8 cellular contexts compared by ENCODE assay signal in the genomic region with DNA sequence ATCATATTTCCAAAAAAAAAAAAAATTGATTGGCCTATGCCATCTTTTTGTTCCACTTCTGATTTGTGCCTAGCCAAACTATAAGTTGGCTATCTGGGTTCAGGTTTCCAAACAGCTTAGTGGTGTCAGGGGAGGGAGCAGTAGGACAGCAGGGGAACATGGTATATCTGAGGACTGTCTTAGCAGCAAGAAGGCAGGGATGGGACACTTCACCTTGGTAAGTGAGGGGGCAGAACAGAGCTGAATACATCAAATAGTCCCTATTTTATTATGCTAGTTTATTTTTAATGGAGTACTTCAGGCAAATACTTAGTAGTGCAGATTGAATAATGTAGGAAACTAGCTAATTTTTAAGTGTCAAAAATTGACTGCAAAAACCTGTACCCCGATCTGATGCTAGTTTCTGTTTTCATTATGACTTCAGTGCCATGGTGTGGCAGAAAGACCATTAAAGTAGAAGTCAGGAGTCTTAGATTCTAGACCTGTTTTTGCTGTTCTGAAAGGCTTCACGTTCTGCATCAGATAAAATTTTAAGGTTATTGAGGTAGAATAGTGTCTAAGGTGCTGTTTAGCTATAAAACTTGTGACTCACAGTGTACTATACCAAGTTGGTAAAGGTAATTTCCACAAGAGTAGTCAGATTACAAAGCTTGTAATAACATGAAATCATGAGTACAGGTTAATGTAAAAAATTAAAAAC. TPM values are rescaled to one million over a fixed set of nuclear protein-coding genes. Genes with fewer than 3 reads are reported as not detected.
DNase-seq lines count a peak whose midpoint lies in the region; ATAC-seq, FAIRE-seq and TF ChIP-seq lines count a peak whose summit lies in the region.

No MANE protein-coding gene starts in this region.

- no peak overlapping the region for H3K9ac ChIP-seq in PC-3 (ENCODE audit: low read length)
- H3K9ac ChIP-seq in mesenchymal stem cell (ENCODE audit: low read length): peak overlapping the region; percentile 84

- H4K91ac ChIP-seq in mesenchymal stem cell (ENCODE audit: low read length): no peak overlapping the region

- no peaks in the 10 kb centered on the region for H3K9me3 Mint-ChIP-seq in Caco-2 (ENCODE audit: unreplicated experiment)

- TSS peak; percentile 67 for BruUV-seq in PC-3 (replicated peaks; lab: Mats Ljungman, UMichigan)
- BruUV-seq in Caco-2 (replicated peaks; lab: Mats Ljungman, UMichigan): no TSS peak

- H3K14ac ChIP-seq in mesenchymal stem cell (ENCODE audit: low read length in 2 of 2): no peak overlapping the region

- peaks cover 46% of the 10 kb centered on the region for H3K79me2 ChIP-seq in PC-3 (ENCODE audit: low read length)

- no peaks in the 10 kb centered on the region for H4K20me1 ChIP-seq in PC-3 (ENCODE audit: low read length)

- H3K27me3 Mint-ChIP-seq in Caco-2 (ENCODE audit: insufficient read depth, unreplicated experiment): no peaks in the 10 kb centered on the region

- H3K4me1 Mint-ChIP-seq in Caco-2 (ENCODE audit: low read depth, unreplicated experiment): no peaks in the 10 kb centered on the region

- no peak overlapping the region for H2BK120ac ChIP-seq in mesenchymal stem cell (ENCODE audit: low read depth, low read length)

- H3K27me3 ChIP-seq in PC-3 (ENCODE audit: low read length) (no peaks in the 10 kb centered on the region), mesenchymal stem cell (ENCODE audit: control insufficient read depth in 1 of 2, insufficient read depth in 1 of 2, low read length in 2 of 2) (no peaks in the 10 kb centered on the region), Caco-2 (replicated peaks; ENCODE audit: control insufficient read depth, insufficient read depth, low read length) (no peaks in the 10 kb centered on the region)

- H3K36me3 ChIP-seq in PC-3 (ENCODE audit: low read depth, low read length) (no peaks in the 10 kb centered on the region), mesenchymal stem cell (ENCODE audit: control insufficient read depth in 1 of 2, insufficient read depth in 2 of 2, low read depth in 1 of 2, low read length in 2 of 2) (no peaks in the 10 kb centered on the region), Caco-2 (ENCODE audit: control insufficient read depth, insufficient read depth, low read length) (no peaks in the 10 kb centered on the region)

- H3K4me2 ChIP-seq in PC-3 (ENCODE audit: low read length) (peak overlapping the region; percentile 70), mesenchymal stem cell (ENCODE audit: low read length, poor library complexity, severe bottlenecking) (no peak overlapping the region)

- H2AFZ ChIP-seq in PC-3 (ENCODE audit: low read length): no peak overlapping the region
- no peak overlapping the region for H2AFZ ChIP-seq in mesenchymal stem cell (ENCODE audit: low read depth, low read length)

- H3K4ac ChIP-seq in mesenchymal stem cell (ENCODE audit: low read depth in 1 of 2, low read length in 2 of 2): no peak overlapping the region

- no peak overlapping the region for H3K4me3 Mint-ChIP-seq in Caco-2 (ENCODE audit: unreplicated experiment)

- H3K27ac ChIP-seq in PC-3 (ENCODE audit: low read length) (peak overlapping the region; percentile 53), mesenchymal stem cell (ENCODE audit: low read length, poor library complexity, severe bottlenecking) (no peak overlapping the region)

- no peak for TF ChIP-seq CTCF in PC-3 (conservative IDR thresholded peaks at IDR 0.05; ENCODE audit: low read depth, low read length)
- TF ChIP-seq CTCF in Caco-2 (IDR thresholded peaks at IDR 0.05; ENCODE audit: insufficient read depth in 1 of 2, low read depth in 1 of 2, low read length in 1 of 2, severe bottlenecking in 1 of 2, unreplicated experiment in 1 of 2): no peak

- no peaks in the 10 kb centered on the region for H3K9me3 ChIP-seq in PC-3 (ENCODE audit: low read length)
- H3K9me3 ChIP-seq in mesenchymal stem cell (ENCODE audit: control insufficient read depth, low read length): no peaks in the 10 kb centered on the region
- no peaks in the 10 kb centered on the region for H3K9me3 ChIP-seq in Caco-2

- H3K36me3 Mint-ChIP-seq in Caco-2 (ENCODE audit: insufficient read depth, unreplicated experiment): no peaks in the 10 kb centered on the region

- no peak overlapping the region for H3K27ac Mint-ChIP-seq in Caco-2 (ENCODE audit: unreplicated experiment)

- H3K4me1 ChIP-seq in PC-3 (ENCODE audit: insufficient read depth, low read length) (peaks cover 58% of the 10 kb centered on the region), mesenchymal stem cell (ENCODE audit: control insufficient read depth, insufficient read depth, low read depth, low read length) (peaks cover 2% of the 10 kb centered on the region), Caco-2 (no peaks in the 10 kb centered on the region)

- no peak overlapping the region for H2BK5ac ChIP-seq in mesenchymal stem cell (ENCODE audit: low read depth, low read length, poor library complexity, severe bottlenecking)

- no peak overlapping the region for H2BK15ac ChIP-seq in mesenchymal stem cell (ENCODE audit: low read depth, poor library complexity, severe bottlenecking)

- DNase-seq in PC-3 (peak; percentile 83), mesenchymal stem cell (no peak), HT-29 (ENCODE audit: low spot score) (no peak), Caco-2 (no peak), NCI-H82 (lab: John Stamatoyannopoulos, UW) (no peak), H54 (ENCODE audit: insufficient read length, low spot score) (no peak)

- no peak for TF ChIP-seq POLR2A in H54 (IDR thresholded peaks at IDR 0.05; ENCODE audit: low read depth, low read length)

- FAIRE-seq in H54 (lab: Jason Lieb, UNC): no peak

- no peaks in the 10 kb centered on the region for H3K9me2 ChIP-seq in PC-3 (replicated peaks; ENCODE audit: low read length)

- CTCF ChIA-PET in PC-3 (lab: Charles Lee) (no interaction called here), Caco-2 (lab: Charles Lee) (no interaction called here)

- H3K23ac ChIP-seq in mesenchymal stem cell (ENCODE audit: low read length in 2 of 2): no peak overlapping the region

- H3K79me1 ChIP-seq in mesenchymal stem cell (replicated peaks; ENCODE audit: low read length, poor library complexity, severe bottlenecking): peaks cover 17% of the 10 kb centered on the region

- ATAC-seq in GM18867 (IDR thresholded peaks at IDR 0.05; ENCODE audit: unreplicated experiment) (peak; percentile 65), HG02623 (IDR thresholded peaks at IDR 0.05; ENCODE audit: unreplicated experiment) (peak; percentile 45), PC-3 (peak; percentile 80)

- 95% methylated on average over 2 of the region's 2 CpGs for WGBS in mesenchymal stem cell

- H2BK12ac ChIP-seq in mesenchymal stem cell (ENCODE audit: low read length in 2 of 2): no peak overlapping the region

- no peaks in the 10 kb centered on the region for H3F3A ChIP-seq in PC-3 (ENCODE audit: low read length, unreplicated experiment)

- POLR2A ChIA-PET in PC-3 (lab: Charles Lee; ENCODE audit: unreplicated experiment) (interaction anchor here (0.5 to 0.6 kb wide), 4 partner anchors 9 to 38 kb away, joined by 3 to 4 read pairs (median 4); no protein-coding TSS in a partner anchor), Caco-2 (lab: Charles Lee) (no interaction called here)

- no peak overlapping the region for H2AK5ac ChIP-seq in mesenchymal stem cell (ENCODE audit: low read length, severe bottlenecking)

- intact Hi-C loops in PC-3 (cut with micrococcal nuclease): loop anchor here (2.0 kb wide), 1 partner anchor 36 kb away; no protein-coding TSS in a partner anchor
- intact Hi-C loops in Caco-2 (cut with micrococcal nuclease; ENCODE audit: unreplicated experiment): no loop called here

- H3K4me3 ChIP-seq in PC-3 (ENCODE audit: low read length) (peak overlapping the region; percentile 45; the same call in 1 of the 2 replicates), mesenchymal stem cell (ENCODE audit: insufficient read depth in 1 of 2, low read depth in 1 of 2, low read length in 2 of 2) (peak overlapping the region in 1 of 2 experiments; percentile 68), Caco-2 (ENCODE audit: low read depth, low read length) (no peak overlapping the region)

- no peak overlapping the region for H4K8ac ChIP-seq in mesenchymal stem cell (ENCODE audit: low read length)

- no peak overlapping the region for H3K18ac ChIP-seq in mesenchymal stem cell (ENCODE audit: low read depth in 1 of 2, low read length in 2 of 2)

RNA-seq across cellular contexts. Expression of gene ZNRF2, which starts 38.4 kb away (rescaled TPM):
- total RNA-seq in PC-3 (2014; rRNA removed) (13.1 and 15.8 TPM in 2 replicates), Caco-2 (2022) (8.2 and 9.0 TPM in 2 replicates)
- 1.4 TPM for polyA plus RNA-seq in mesenchymal stem cell (2013, experiment 1 of 2)
- polyA plus RNA-seq in mesenchymal stem cell (2013, experiment 2 of 2): 1.2 TPM
- total RNA-seq in HT-29 (2014; rRNA removed; shearing (Covaris generic)): 37.5 and 38.5 TPM in 2 replicates
